ENCODE assay signal across 1 cellular context in the genomic region with DNA sequence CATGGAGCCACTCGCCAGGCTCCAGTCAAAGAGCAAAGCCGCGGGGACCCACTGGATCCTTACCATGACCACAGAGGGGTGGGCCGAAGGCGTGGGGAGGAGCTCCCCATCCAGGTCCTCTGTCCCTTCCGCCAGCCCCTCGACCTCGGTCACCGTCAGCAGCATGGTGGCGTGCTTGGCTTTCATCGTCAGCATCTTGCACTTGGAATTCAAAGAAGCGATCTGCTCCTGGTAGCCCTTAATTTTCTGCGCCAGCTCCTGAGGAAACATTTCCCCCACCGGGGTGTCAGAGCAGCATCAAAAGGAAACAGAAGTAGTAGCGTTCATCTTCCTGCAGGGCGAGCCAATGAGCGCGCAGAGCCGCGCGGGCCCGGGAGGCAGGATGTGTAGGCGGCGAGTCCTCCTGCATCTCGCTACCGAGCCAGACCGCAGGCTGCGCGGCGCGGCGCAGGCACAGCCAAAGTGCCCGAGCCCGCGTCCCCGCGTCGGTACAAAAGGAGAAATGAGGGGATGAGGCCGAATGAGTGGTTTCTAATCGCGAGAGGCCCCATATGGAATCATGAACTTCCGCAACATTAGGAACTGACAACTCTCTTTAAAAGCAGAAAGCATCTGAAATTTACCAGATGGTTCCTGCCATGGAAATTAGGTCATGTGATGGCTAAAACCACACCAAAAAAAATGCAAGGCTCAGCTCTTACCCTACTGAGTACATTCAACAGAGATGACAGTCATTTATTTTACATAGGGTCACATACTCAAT.
TF ChIP-seq lines count a peak whose summit lies in the region.

No MANE protein-coding gene starts in this region.

TF ChIP-seq in HepG2, 621 proteins besides CTCF, POLR2A, EP300 and RAD21 (continued from another document and continues in another):
- TF ChIP-seq TBX3 (IDR thresholded peaks at IDR 0.05; ENCODE audit: borderline replicate concordance) (0 out of 2 replicates have a peak, but pooled peaks have one; percentile 21), KLF12 (CRISPR knock-in tag; IDR thresholded peaks at IDR 0.05; ENCODE audit: borderline replicate concordance) (peak; percentile 38; the same call in 1 of the 2 replicates), CEBPG (CRISPR knock-in tag; IDR thresholded peaks at IDR 0.05) (no peak), PHF21A (CRISPR knock-in tag; IDR thresholded peaks at IDR 0.05) (peak; percentile 88), RARA (CRISPR knock-in tag; IDR thresholded peaks at IDR 0.05) (peak; percentile 29; the same call in 1 of the 2 replicates), GTF3A (CRISPR knock-in tag; conservative IDR thresholded peaks at IDR 0.05) (no peak), ZNF121 (CRISPR knock-in tag; IDR thresholded peaks at IDR 0.05) (peak; percentile 3; the same call in 1 of the 2 replicates), KAT7 (CRISPR knock-in tag; IDR thresholded peaks at IDR 0.05; ENCODE audit: borderline replicate concordance) (no peak), RBM22 (optimal IDR thresholded peaks at IDR 0.05; ENCODE audit: low read length) (no peak), KDM5A (IDR thresholded peaks at IDR 0.05; ENCODE audit: borderline replicate concordance, low read length) (peak; percentile 68; the same call in 1 of the 2 replicates), IKZF1 (IDR thresholded peaks at IDR 0.05) (no peak), NFIC (IDR thresholded peaks at IDR 0.05; ENCODE audit: low read length) (no peak; the same call in 1 of the 2 replicates), CHD4 (IDR thresholded peaks at IDR 0.05; ENCODE audit: borderline replicate concordance, low read length) (peak; percentile 57; the same call in 1 of the 2 replicates), SOX5 (CRISPR knock-in tag; IDR thresholded peaks at IDR 0.05; ENCODE audit: borderline replicate concordance) (peak; percentile 57), ZNF260 (CRISPR knock-in tag; IDR thresholded peaks at IDR 0.05; ENCODE audit: borderline replicate concordance, low read depth) (no peak), ZNF749 (CRISPR knock-in tag; IDR thresholded peaks at IDR 0.05; ENCODE audit: borderline replicate concordance) (no peak), ZNF30 (CRISPR knock-in tag; IDR thresholded peaks at IDR 0.05) (no peak), NR2F1 (CRISPR knock-in tag; IDR thresholded peaks at IDR 0.05) (no peak; a peak in 1 of 4 replicates), RCOR2 (CRISPR knock-in tag; IDR thresholded peaks at IDR 0.05) (0 out of 2 replicates have a peak, but pooled peaks have one; percentile 63), ZFX (CRISPR knock-in tag; IDR thresholded peaks at IDR 0.05; ENCODE audit: low read depth) (peak; percentile 75), MED13 (CRISPR knock-in tag; IDR thresholded peaks at IDR 0.05) (0 out of 2 replicates have a peak, but pooled peaks have one; percentile 26)
- TF ChIP-seq, protein P1, sequence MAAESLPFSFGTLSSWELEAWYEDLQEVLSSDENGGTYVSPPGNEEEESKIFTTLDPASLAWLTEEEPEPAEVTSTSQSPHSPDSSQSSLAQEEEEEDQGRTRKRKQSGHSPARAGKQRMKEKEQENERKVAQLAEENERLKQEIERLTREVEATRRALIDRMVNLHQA (CRISPR knock-in tag; IDR thresholded peaks at IDR 0.05) = no peak
- TF ChIP-seq, protein P2, sequence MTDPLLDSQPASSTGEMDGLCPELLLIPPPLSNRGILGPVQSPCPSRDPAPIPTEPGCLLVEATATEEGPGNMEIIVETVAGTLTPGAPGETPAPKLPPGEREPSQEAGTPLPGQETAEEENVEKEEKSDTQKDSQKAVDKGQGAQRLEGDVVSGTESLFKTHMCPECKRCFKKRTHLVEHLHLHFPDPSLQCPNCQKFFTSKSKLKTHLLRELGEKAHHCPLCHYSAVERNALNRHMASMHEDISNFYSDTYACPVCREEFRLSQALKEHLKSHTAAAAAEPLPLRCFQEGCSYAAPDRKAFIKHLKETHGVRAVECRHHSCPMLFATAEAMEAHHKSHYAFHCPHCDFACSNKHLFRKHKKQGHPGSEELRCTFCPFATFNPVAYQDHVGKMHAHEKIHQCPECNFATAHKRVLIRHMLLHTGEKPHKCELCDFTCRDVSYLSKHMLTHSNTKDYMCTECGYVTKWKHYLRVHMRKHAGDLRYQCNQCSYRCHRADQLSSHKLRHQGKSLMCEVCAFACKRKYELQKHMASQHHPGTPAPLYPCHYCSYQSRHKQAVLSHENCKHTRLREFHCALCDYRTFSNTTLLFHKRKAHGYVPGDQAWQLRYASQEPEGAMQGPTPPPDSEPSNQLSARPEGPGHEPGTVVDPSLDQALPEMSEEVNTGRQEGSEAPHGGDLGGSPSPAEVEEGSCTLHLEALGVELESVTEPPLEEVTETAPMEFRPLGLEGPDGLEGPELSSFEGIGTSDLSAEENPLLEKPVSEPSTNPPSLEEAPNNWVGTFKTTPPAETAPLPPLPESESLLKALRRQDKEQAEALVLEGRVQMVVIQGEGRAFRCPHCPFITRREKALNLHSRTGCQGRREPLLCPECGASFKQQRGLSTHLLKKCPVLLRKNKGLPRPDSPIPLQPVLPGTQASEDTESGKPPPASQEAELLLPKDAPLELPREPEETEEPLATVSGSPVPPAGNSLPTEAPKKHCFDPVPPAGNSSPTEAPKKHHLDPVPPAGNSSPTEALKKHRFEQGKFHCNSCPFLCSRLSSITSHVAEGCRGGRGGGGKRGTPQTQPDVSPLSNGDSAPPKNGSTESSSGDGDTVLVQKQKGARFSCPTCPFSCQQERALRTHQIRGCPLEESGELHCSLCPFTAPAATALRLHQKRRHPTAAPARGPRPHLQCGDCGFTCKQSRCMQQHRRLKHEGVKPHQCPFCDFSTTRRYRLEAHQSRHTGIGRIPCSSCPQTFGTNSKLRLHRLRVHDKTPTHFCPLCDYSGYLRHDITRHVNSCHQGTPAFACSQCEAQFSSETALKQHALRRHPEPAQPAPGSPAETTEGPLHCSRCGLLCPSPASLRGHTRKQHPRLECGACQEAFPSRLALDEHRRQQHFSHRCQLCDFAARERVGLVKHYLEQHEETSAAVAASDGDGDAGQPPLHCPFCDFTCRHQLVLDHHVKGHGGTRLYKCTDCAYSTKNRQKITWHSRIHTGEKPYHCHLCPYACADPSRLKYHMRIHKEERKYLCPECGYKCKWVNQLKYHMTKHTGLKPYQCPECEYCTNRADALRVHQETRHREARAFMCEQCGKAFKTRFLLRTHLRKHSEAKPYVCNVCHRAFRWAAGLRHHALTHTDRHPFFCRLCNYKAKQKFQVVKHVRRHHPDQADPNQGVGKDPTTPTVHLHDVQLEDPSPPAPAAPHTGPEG (CRISPR knock-in tag; IDR thresholded peaks at IDR 0.05) = no peak
- TF ChIP-seq, protein P3, sequence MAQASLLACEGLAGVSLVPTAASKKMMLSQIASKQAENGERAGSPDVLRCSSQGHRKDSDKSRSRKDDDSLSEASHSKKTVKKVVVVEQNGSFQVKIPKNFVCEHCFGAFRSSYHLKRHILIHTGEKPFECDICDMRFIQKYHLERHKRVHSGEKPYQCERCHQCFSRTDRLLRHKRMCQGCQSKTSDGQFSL (CRISPR knock-in tag; IDR thresholded peaks at IDR 0.05) = no peak
- TF ChIP-seq, protein P4, sequence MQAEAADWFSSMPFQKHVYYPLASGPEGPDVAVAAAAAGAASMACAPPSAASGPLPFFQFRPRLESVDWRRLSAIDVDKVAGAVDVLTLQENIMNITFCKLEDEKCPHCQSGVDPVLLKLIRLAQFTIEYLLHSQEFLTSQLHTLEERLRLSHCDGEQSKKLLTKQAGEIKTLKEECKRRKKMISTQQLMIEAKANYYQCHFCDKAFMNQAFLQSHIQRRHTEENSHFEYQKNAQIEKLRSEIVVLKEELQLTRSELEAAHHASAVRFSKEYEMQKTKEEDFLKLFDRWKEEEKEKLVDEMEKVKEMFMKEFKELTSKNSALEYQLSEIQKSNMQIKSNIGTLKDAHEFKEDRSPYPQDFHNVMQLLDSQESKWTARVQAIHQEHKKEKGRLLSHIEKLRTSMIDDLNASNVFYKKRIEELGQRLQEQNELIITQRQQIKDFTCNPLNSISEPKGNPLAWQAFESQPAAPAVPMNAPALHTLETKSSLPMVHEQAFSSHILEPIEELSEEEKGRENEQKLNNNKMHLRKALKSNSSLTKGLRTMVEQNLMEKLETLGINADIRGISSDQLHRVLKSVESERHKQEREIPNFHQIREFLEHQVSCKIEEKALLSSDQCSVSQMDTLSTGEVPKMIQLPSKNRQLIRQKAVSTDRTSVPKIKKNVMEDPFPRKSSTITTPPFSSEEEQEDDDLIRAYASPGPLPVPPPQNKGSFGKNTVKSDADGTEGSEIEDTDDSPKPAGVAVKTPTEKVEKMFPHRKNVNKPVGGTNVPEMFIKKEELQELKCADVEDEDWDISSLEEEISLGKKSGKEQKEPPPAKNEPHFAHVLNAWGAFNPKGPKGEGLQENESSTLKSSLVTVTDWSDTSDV (CRISPR knock-in tag; IDR thresholded peaks at IDR 0.05) = 0 out of 2 replicates have a peak, but pooled peaks have one; percentile 18
- TF ChIP-seq, protein P5, sequence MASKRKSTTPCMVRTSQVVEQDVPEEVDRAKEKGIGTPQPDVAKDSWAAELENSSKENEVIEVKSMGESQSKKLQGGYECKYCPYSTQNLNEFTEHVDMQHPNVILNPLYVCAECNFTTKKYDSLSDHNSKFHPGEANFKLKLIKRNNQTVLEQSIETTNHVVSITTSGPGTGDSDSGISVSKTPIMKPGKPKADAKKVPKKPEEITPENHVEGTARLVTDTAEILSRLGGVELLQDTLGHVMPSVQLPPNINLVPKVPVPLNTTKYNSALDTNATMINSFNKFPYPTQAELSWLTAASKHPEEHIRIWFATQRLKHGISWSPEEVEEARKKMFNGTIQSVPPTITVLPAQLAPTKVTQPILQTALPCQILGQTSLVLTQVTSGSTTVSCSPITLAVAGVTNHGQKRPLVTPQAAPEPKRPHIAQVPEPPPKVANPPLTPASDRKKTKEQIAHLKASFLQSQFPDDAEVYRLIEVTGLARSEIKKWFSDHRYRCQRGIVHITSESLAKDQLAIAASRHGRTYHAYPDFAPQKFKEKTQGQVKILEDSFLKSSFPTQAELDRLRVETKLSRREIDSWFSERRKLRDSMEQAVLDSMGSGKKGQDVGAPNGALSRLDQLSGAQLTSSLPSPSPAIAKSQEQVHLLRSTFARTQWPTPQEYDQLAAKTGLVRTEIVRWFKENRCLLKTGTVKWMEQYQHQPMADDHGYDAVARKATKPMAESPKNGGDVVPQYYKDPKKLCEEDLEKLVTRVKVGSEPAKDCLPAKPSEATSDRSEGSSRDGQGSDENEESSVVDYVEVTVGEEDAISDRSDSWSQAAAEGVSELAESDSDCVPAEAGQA (IDR thresholded peaks at IDR 0.05; ENCODE audit: low read depth) = no peak
- TF ChIP-seq, protein P5 (CRISPR knock-in tag; IDR thresholded peaks at IDR 0.05; ENCODE audit: borderline replicate concordance) = no peak
- TF ChIP-seq, protein P6, sequence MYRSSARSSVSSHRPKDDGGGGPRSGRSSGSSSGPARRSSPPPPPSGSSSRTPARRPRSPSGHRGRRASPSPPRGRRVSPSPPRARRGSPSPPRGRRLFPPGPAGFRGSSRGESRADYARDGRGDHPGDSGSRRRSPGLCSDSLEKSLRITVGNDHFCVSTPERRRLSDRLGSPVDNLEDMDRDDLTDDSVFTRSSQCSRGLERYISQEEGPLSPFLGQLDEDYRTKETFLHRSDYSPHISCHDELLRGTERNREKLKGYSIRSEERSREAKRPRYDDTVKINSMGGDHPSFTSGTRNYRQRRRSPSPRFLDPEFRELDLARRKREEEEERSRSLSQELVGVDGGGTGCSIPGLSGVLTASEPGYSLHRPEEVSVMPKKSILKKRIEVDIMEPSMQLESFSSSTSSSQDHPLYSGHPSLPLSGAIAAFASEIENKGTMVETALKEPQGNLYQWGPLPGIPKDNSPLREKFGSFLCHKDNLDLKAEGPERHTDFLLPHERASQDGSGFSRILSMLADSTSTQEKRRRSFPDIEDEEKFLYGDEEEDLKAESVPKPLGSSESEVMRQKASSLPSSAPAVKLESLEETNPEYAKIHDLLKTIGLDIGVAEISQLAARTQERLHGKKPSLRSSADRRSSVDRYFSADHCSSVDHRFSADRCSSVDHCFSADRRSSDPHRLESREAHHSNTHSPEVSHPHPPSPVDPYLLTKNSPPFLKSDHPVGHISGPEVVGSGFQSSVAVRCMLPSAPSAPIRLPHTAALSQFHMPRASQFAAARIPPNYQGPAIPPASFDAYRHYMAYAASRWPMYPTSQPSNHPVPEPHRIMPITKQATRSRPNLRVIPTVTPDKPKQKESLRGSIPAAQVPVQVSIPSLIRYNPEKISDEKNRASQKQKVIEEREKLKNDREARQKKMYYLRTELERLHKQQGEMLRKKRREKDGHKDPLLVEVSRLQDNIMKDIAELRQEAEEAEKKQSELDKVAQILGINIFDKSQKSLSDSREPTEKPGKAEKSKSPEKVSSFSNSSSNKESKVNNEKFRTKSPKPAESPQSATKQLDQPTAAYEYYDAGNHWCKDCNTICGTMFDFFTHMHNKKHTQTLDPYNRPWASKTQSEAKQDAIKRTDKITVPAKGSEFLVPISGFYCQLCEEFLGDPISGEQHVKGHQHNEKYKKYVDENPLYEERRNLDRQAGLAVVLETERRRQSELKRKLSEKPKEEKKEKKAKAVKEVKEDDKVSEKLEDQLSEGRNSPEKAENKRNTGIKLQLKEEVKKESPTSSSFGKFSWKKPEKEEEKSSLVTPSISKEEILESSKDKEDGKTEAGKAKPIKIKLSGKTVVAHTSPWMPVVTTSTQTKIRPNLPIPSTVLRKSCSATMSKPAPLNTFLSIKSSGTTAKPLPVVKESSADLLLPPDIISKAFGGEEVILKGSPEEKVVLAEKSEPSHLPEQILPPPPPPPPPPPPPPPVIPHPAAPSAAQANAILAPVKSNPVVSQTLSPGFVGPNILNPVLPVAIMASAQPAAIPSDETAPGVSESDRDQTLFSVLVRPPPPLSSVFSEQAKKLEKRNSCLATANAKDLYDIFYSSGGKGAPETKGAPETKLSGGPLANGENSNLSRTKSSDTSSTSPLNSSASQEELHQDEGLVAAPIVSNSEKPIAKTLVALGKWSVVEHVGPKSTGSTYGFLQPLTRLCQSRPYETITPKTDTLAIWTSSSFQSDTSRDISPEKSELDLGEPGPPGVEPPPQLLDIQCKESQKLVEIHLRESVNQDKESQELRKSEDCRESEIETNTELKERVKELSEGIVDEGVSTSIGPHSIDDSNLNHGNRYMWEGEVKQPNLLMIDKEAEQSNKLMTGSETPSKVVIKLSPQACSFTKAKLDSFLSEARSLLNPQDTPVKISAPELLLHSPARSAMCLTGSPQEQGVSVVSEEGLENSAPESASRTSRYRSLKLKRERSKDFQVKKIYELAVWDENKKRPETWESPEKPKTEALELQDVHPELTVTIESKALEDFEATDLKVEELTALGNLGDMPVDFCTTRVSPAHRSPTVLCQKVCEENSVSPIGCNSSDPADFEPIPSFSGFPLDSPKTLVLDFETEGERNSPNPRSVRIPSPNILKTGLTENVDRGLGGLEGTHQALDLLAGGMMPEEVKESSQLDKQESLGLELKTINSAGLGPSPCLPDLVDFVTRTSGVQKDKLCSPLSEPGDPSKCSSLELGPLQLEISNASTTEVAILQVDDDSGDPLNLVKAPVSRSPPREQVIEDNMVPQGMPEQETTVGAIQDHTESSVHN (CRISPR knock-in tag; IDR thresholded peaks at IDR 0.05) = peak; percentile 91; the same call in 1 of the 2 replicates
